ENCODE assay signal across 27 cellular contexts in genomic region chr6:54932622-54933021, GRCh38.
"Had no signal": no experiment of that assay in that cellular context is flagged by ENCODE, and none has a peak within 500 bp of the region (broad histone marks: within the 10 kb centered on the region; RNA-seq: fewer than 3 reads in every experiment).

No MANE protein-coding gene starts in this region.

- H3K4me3 ChIP-seq: stomach, suprapubic skin, testis, thoracic aorta, thyroid gland, tibial artery, tibial nerve, transverse colon, upper lobe of left lung, upper lobe of right lung, uterus, vagina had no signal

- ATAC-seq: stimulated activated effector memory CD8-positive, alpha-beta T cell treated with anti-CD3 and anti-CD28 coated beads, Interleukin-12 subunit alpha, Interleukin-12 subunit beta, amount 100 ng/mL, for 72 hours; stimulated activated memory B cell treated with anti-CD40 and anti-IgM and Interleukin-4, amounts not matched to agents 10 μg/mL and 1 μg/mL and 100 μg/mL, for 72 hours; stimulated activated naive B cell treated with anti-CD40 and anti-IgM and Interleukin-4, amounts not matched to agents 10 μg/mL and 1 μg/mL and 100 μg/mL, for 72 hours; stimulated activated naive CD8-positive, alpha-beta T cell treated with anti-CD3 and anti-CD28 coated beads, Interleukin-15, amount 100 ng/mL, for 72 hours; stimulated activated naive CD8-positive, alpha-beta T cell treated with anti-CD3 and anti-CD28 coated beads, Interleukin-15, Interleukin-2, amounts not matched to agents 100 U/mL and 50 U/mL, for 24 hours; upper lobe of right lung had no signal

- FAIRE-seq: urothelium cell line had no signal

- DNase-seq: stimulated activated CD4-positive, alpha-beta T cell treated with anti-CD3 and anti-CD28 coated beads, Interleukin-2, amount 100 ng/mL, for 48 hours; stimulated activated CD4-positive, alpha-beta T cell treated with anti-CD3 and anti-CD28 coated beads, Interleukin-4, amount 100 ng/mL, for 1 hour; stimulated activated CD4-positive, alpha-beta T cell treated with anti-CD3 and anti-CD28 coated beads, Interleukin-4, amount 100 ng/mL, for 24 hours; stimulated activated CD4-positive, alpha-beta T cell treated with anti-CD3 and anti-CD28 coated beads, Interleukin-4, amount 100 ng/mL, for 4 hours; stimulated activated CD8-positive, alpha-beta memory T cell treated with anti-CD3 and anti-CD28 coated beads, Interleukin-4, amount 100 ng/mL, for 48 hours; stimulated activated naive B cell treated with anti-CD40 and anti-IgM and Interleukin-4, amounts not matched to agents 10 μg/mL and 1 μg/mL and 100 μg/mL, for 72 hours; stimulated activated naive CD4-positive, alpha-beta T cell; stimulated activated naive CD4-positive, alpha-beta T cell treated with Interleukin-2 at 50 U/mL for 16 hours; stimulated activated naive CD8-positive, alpha-beta T cell treated with anti-CD3 and anti-CD28 coated beads, Interleukin-15, amount 100 ng/mL, for 72 hours; stimulated activated naive CD8-positive, alpha-beta T cell treated with anti-CD3 and anti-CD28 coated beads, Interleukin-15, Interleukin-2, amounts not matched to agents 100 U/mL and 50 U/mL, for 24 hours; stomach; substantia nigra; testis; thyroid gland; tibial artery; transverse colon; trophoblast cell; upper lobe of left lung; upper lobe of right lung; uterus had no signal

- H3K4me1 ChIP-seq: stomach, suprapubic skin, testis, thyroid gland, tibial artery, tibial nerve, upper lobe of left lung, upper lobe of right lung, uterus, vagina had no signal

- H3K36me3 ChIP-seq: stomach, suprapubic skin, thoracic aorta, thyroid gland, tibial artery, tibial nerve, upper lobe of left lung, upper lobe of right lung, uterus, vagina had no signal

- H3K9me3 ChIP-seq: suprapubic skin, testis, thyroid gland, upper lobe of right lung, uterus, vagina had no signal

- H3K27ac ChIP-seq: stomach, suprapubic skin, testis, thoracic aorta, thyroid gland, tibial artery, tibial nerve, transverse colon, upper lobe of left lung, upper lobe of right lung, uterus, vagina had no signal

- H3K27me3 ChIP-seq: stomach, suprapubic skin, testis, thyroid gland, tibial artery, tibial nerve, transverse colon, upper lobe of left lung, upper lobe of right lung, uterus, vagina had no signal
